ENCODE assay signal across 1 cellular context in genomic region chr17:27496501-27496943, GRCh38.
TF ChIP-seq lines count a peak whose summit lies in the region.

No MANE protein-coding gene starts in this region.

TF ChIP-seq in HepG2, 621 proteins besides CTCF, POLR2A, EP300 and RAD21 (continued from another document and continues in another):
- TF ChIP-seq HOMEZ (CRISPR knock-in tag; IDR thresholded peaks at IDR 0.05; ENCODE audit: low read depth) (no peak), SAP130 (CRISPR knock-in tag; IDR thresholded peaks at IDR 0.05; ENCODE audit: low read depth) (peak; percentile 7), ZNF792 (CRISPR knock-in tag; IDR thresholded peaks at IDR 0.05) (no peak), SNRNP70 (IDR thresholded peaks at IDR 0.05; ENCODE audit: low read depth, low read length) (no peak), RAD51 (IDR thresholded peaks at IDR 0.05; ENCODE audit: borderline replicate concordance) (no peak), ZNF317 (CRISPR knock-in tag; IDR thresholded peaks at IDR 0.05) (no peak), ZBTB4 (CRISPR knock-in tag; IDR thresholded peaks at IDR 0.05; ENCODE audit: borderline replicate concordance) (no peak), PRMT3 (CRISPR knock-in tag; IDR thresholded peaks at IDR 0.05; ENCODE audit: borderline replicate concordance, low read depth) (no peak), ZNF660 (CRISPR knock-in tag; IDR thresholded peaks at IDR 0.05; ENCODE audit: borderline replicate concordance, low read depth) (no peak), HCFC1 (IDR thresholded peaks at IDR 0.05; ENCODE audit: low read depth, low read length) (no peak), TGIF2 (CRISPR knock-in tag; IDR thresholded peaks at IDR 0.05) (0 out of 2 replicates have a peak, but pooled peaks have one; percentile 18), ZNF280D (CRISPR knock-in tag; IDR thresholded peaks at IDR 0.05) (no peak), ZC3H4 (CRISPR knock-in tag; IDR thresholded peaks at IDR 0.05; ENCODE audit: borderline replicate concordance) (no peak), ZBED4 (CRISPR knock-in tag; IDR thresholded peaks at IDR 0.05; ENCODE audit: borderline replicate concordance) (no peak), ZNF670 (CRISPR knock-in tag; IDR thresholded peaks at IDR 0.05; ENCODE audit: borderline replicate concordance) (no peak), ASH2L (IDR thresholded peaks at IDR 0.05; ENCODE audit: insufficient read length, low read depth, low read length) (no peak), NPAS2 (CRISPR knock-in tag; IDR thresholded peaks at IDR 0.05; ENCODE audit: borderline replicate concordance) (no peak), RELA (CRISPR knock-in tag; IDR thresholded peaks at IDR 0.05) (no peak), ZNF713 (CRISPR knock-in tag; IDR thresholded peaks at IDR 0.05) (no peak), MEIS2 (CRISPR knock-in tag; IDR thresholded peaks at IDR 0.05) (no peak), ERF (CRISPR knock-in tag; IDR thresholded peaks at IDR 0.05) (no peak), ZNF629 (CRISPR knock-in tag; conservative IDR thresholded peaks at IDR 0.05) (no peak), ZNF770 (CRISPR knock-in tag; IDR thresholded peaks at IDR 0.05) (peak; percentile 26; the same call in 1 of the 2 replicates), MED8 (CRISPR knock-in tag; IDR thresholded peaks at IDR 0.05; ENCODE audit: insufficient replicate concordance) (no peak), ZMAT5 (CRISPR knock-in tag; IDR thresholded peaks at IDR 0.05; ENCODE audit: borderline replicate concordance, low read depth) (no peak), ZNF331 (CRISPR knock-in tag; IDR thresholded peaks at IDR 0.05) (no peak), NAIF1 (CRISPR knock-in tag; IDR thresholded peaks at IDR 0.05; ENCODE audit: borderline replicate concordance) (no peak), KLF6 (CRISPR knock-in tag; IDR thresholded peaks at IDR 0.05) (no peak), THAP11 (CRISPR knock-in tag; IDR thresholded peaks at IDR 0.05) (peak; percentile 54; the same call in 1 of the 2 replicates), ZNF30 (CRISPR knock-in tag; IDR thresholded peaks at IDR 0.05) (no peak), KDM4B (CRISPR knock-in tag; IDR thresholded peaks at IDR 0.05) (0 out of 2 replicates have a peak, but pooled peaks have one; percentile 19), PRPF4 (IDR thresholded peaks at IDR 0.05; ENCODE audit: low read depth, low read length, poor library complexity, severe bottlenecking) (no peak), ZNF724P (CRISPR knock-in tag; IDR thresholded peaks at IDR 0.05; ENCODE audit: borderline replicate concordance) (no peak), NFYB (CRISPR knock-in tag; IDR thresholded peaks at IDR 0.05) (no peak), ZNF784 (CRISPR knock-in tag; IDR thresholded peaks at IDR 0.05; ENCODE audit: borderline replicate concordance) (no peak), ZNF354B (CRISPR knock-in tag; IDR thresholded peaks at IDR 0.05) (no peak), ZMYM3 (CRISPR knock-in tag; IDR thresholded peaks at IDR 0.05) (no peak), TAF1 (CRISPR knock-in tag; IDR thresholded peaks at IDR 0.05) (peak; percentile 60; the same call in 1 of the 2 replicates), ZNF674 (CRISPR knock-in tag; IDR thresholded peaks at IDR 0.05; ENCODE audit: low read depth) (no peak), SNAPC2 (CRISPR knock-in tag; IDR thresholded peaks at IDR 0.05) (peak; percentile 92; the same call in 1 of the 2 replicates), ZNF644 (CRISPR knock-in tag; IDR thresholded peaks at IDR 0.05; ENCODE audit: low read depth) (no peak), RBFOX2 (IDR thresholded peaks at IDR 0.05; ENCODE audit: low read depth, low read length) (no peak), PTBP1 (IDR thresholded peaks at IDR 0.05; ENCODE audit: low read depth, low read length, poor library complexity, severe bottlenecking) (no peak), MAFF (IDR thresholded peaks at IDR 0.05; ENCODE audit: low read depth, low read length) (no peak), ZNF597 (CRISPR knock-in tag; IDR thresholded peaks at IDR 0.05) (no peak), ZNF230 (CRISPR knock-in tag; IDR thresholded peaks at IDR 0.05) (no peak), HHEX (CRISPR knock-in tag; IDR thresholded peaks at IDR 0.05) (no peak), STAT6 (CRISPR knock-in tag; IDR thresholded peaks at IDR 0.05; ENCODE audit: borderline replicate concordance) (no peak)
